1 cellular context compared by ENCODE assay signal in the genomic region with DNA sequence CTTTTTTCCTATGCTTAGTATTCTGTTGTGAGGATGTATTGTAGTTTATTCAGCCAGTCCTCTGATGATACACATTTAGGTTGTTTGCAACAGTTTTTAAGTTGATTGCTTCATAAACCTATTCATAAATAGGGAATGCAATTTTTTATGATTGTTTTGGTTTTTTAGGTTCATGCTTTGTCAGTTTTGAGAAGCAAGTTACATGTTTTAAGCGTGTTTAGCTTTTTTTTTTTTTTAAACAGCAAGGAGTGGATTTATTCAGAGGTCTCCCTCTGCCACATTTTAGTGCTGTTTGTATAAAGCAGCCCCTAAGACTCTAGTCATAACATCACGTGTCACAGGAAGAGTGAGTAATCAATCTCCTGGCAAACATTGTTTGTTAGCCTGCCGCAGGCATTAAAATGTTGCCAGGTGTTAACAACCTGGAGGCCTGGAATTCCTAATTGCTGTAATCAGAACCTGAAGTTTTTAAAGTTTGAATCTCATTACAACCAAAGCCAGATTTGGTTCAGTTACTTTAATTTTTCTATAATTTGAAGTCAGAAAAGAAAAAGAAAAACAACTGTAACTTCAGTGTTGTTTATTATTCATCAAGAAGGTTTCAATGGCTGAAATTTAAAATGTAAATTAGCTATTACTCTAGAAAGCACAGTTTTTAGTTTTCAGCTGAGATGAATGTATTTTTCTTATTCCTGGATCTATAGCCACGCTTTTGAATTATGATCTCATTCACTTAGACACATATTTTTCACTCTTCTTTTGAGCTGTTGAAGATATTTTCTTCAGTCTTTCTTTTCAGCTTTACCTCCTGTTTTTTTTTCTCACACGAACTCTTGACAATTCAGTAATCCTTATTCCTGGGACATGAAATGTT.
TF ChIP-seq lines count a peak whose summit lies in the region.

No MANE protein-coding gene starts in this region.

TF ChIP-seq in HEK293, 187 proteins besides CTCF, POLR2A, EP300 and RAD21 (continued from another document and continues in another):
- TF ChIP-seq ZNF792 (tag by site-specific recombination; IDR thresholded peaks at IDR 0.05) (no peak), BCL11A (tag by site-specific recombination; IDR thresholded peaks at IDR 0.05; ENCODE audit: low read depth) (no peak), ZNF837 (tag by site-specific recombination; IDR thresholded peaks at IDR 0.05) (no peak), ZBTB20 (tag by site-specific recombination; IDR thresholded peaks at IDR 0.05) (0 out of 2 replicates have a peak, but pooled peaks have one; percentile 35), ZNF302 (tag by site-specific recombination; IDR thresholded peaks at IDR 0.05; ENCODE audit: low read depth) (no peak), ZNF175 (tag by site-specific recombination; IDR thresholded peaks at IDR 0.05) (no peak), OSR2 (tag by site-specific recombination; IDR thresholded peaks at IDR 0.05) (peak; percentile 36; the same call in 1 of the 2 replicates), ZNF548 (tag by site-specific recombination; IDR thresholded peaks at IDR 0.05) (no peak), ZNF138 (tag by site-specific recombination; IDR thresholded peaks at IDR 0.05; ENCODE audit: borderline replicate concordance) (no peak), ZNF639 (tag by site-specific recombination; IDR thresholded peaks at IDR 0.05) (0 out of 2 replicates have a peak, but pooled peaks have one; percentile 10), MZF1 (tag by site-specific recombination; IDR thresholded peaks at IDR 0.05; ENCODE audit: borderline replicate concordance) (no peak), ZIC2 (tag by site-specific recombination; IDR thresholded peaks at IDR 0.05) (no peak), ZBTB6 (tag by site-specific recombination; IDR thresholded peaks at IDR 0.05) (no peak), ZNF629 (tag by site-specific recombination; IDR thresholded peaks at IDR 0.05) (peak; percentile 24; the same call in 1 of the 2 replicates), ZNF132 (tag by site-specific recombination; IDR thresholded peaks at IDR 0.05; ENCODE audit: borderline replicate concordance) (no peak), ZFHX2 (tag by site-specific recombination; conservative IDR thresholded peaks at IDR 0.05) (no peak), INSM2 (tag by site-specific recombination; IDR thresholded peaks at IDR 0.05) (peak; percentile 64; the same call in 1 of the 2 replicates), ZNF449 (tag by site-specific recombination; IDR thresholded peaks at IDR 0.05) (no peak), ZNF529 (tag by site-specific recombination; IDR thresholded peaks at IDR 0.05; ENCODE audit: insufficient replicate concordance) (no peak), ZNF311 (tag by site-specific recombination; IDR thresholded peaks at IDR 0.05; ENCODE audit: borderline replicate concordance) (no peak), ZSCAN30 (tag by site-specific recombination; IDR thresholded peaks at IDR 0.05) (0 out of 2 replicates have a peak, but pooled peaks have one; percentile 17), ZNF146 (tag by site-specific recombination; IDR thresholded peaks at IDR 0.05) (no peak), SP3 (tag by site-specific recombination; IDR thresholded peaks at IDR 0.05) (no peak), ZBTB44 (tag by site-specific recombination; IDR thresholded peaks at IDR 0.05) (peak; percentile 67), ZBTB7A (tag by site-specific recombination; IDR thresholded peaks at IDR 0.05; ENCODE audit: low read depth) (no peak), PRDM10 (tag by site-specific recombination; IDR thresholded peaks at IDR 0.05) (no peak), ZNF549 (tag by site-specific recombination; IDR thresholded peaks at IDR 0.05) (no peak), ZNF660 (tag by site-specific recombination; IDR thresholded peaks at IDR 0.05) (peak; percentile 40; the same call in 1 of the 2 replicates), FEZF1 (tag by site-specific recombination; IDR thresholded peaks at IDR 0.05) (peak; percentile 20; the same call in 1 of the 2 replicates), ZNF140 (tag by site-specific recombination; IDR thresholded peaks at IDR 0.05) (no peak), KLF1 (tag by site-specific recombination; IDR thresholded peaks at IDR 0.05) (no peak), ZNF48 (tag by site-specific recombination; IDR thresholded peaks at IDR 0.05) (no peak), SALL2 (tag by site-specific recombination; IDR thresholded peaks at IDR 0.05; ENCODE audit: borderline replicate concordance) (no peak), ZNF843 (tag by site-specific recombination; IDR thresholded peaks at IDR 0.05) (no peak), GLIS2 (tag by site-specific recombination; IDR thresholded peaks at IDR 0.05) (no peak), ZNF398 (tag by site-specific recombination; IDR thresholded peaks at IDR 0.05) (no peak)
- TF ChIP-seq, protein P1, sequence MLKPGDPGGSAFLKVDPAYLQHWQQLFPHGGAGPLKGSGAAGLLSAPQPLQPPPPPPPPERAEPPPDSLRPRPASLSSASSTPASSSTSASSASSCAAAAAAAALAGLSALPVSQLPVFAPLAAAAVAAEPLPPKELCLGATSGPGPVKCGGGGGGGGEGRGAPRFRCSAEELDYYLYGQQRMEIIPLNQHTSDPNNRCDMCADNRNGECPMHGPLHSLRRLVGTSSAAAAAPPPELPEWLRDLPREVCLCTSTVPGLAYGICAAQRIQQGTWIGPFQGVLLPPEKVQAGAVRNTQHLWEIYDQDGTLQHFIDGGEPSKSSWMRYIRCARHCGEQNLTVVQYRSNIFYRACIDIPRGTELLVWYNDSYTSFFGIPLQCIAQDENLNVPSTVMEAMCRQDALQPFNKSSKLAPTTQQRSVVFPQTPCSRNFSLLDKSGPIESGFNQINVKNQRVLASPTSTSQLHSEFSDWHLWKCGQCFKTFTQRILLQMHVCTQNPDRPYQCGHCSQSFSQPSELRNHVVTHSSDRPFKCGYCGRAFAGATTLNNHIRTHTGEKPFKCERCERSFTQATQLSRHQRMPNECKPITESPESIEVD (tag by site-specific recombination; IDR thresholded peaks at IDR 0.05) = peak; percentile 89
- TF ChIP-seq, protein P2, sequence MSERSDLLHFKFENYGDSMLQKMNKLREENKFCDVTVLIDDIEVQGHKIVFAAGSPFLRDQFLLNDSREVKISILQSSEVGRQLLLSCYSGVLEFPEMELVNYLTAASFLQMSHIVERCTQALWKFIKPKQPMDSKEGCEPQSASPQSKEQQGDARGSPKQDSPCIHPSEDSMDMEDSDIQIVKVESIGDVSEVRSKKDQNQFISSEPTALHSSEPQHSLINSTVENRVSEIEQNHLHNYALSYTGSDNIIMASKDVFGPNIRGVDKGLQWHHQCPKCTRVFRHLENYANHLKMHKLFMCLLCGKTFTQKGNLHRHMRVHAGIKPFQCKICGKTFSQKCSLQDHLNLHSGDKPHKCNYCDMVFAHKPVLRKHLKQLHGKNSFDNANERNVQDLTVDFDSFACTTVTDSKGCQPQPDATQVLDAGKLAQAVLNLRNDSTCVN (tag by site-specific recombination; optimal IDR thresholded peaks at IDR 0.05) = no peak
- TF ChIP-seq, protein P3, sequence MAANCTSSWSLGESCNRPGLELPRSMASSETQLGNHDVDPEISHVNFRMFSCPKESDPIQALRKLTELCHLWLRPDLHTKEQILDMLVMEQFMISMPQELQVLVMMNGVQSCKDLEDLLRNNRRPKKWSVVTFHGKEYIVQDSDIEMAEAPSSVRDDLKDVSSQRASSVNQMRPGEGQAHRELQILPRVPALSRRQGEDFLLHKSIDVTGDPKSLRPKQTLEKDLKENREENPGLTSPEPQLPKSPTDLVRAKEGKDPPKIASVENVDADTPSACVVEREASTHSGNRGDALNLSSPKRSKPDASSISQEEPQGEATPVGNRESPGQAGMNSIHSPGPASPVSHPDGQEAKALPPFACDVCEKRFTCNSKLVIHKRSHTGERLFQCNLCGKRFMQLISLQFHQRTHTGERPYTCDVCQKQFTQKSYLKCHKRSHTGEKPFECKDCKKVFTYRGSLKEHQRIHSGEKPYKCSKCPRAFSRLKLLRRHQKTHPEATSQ (tag by site-specific recombination; IDR thresholded peaks at IDR 0.05) = no peak
